In genomic region chr12:110165540-110166159, GRCh38 we compare ENCODE assay signal across 13 cellular contexts. TPM values are rescaled to one million over a fixed set of nuclear protein-coding genes. Genes with fewer than 3 reads are reported as not detected.
DNase-seq lines count a peak whose midpoint lies in the region; ATAC-seq, FAIRE-seq and TF ChIP-seq lines count a peak whose summit lies in the region.
"Had no signal": no experiment of that assay in that cellular context is flagged by ENCODE, and none has a peak within 500 bp of the region (broad histone marks: within the 10 kb centered on the region; RNA-seq: fewer than 3 reads in every experiment).

No MANE protein-coding gene starts in this region.

- peak; percentile 32 for DNase-seq in GM10248 (ENCODE audit: extremely low spot score)
- DNase-seq in astrocyte (ENCODE audit: low read depth), result no peak
- DNase-seq in SKM-1 treated with dmso at 0.1 percent for 144 hours (lab: John Stamatoyannopoulos, UW; ENCODE audit: unreplicated experiment), result no peak
- DNase-seq in NCI-H1436 treated with DMSO at 0.1 percent for 48 hours (lab: John Stamatoyannopoulos, UW), result no peak
- no peak for DNase-seq in activated CD4-positive, alpha-beta T cell treated with anti-CD3 and anti-CD28 coated beads, Interleukin-2, amount 10 ng/mL, durations not matched to agents 7 days and 5 days
- DNase-seq in superior temporal gyrus (ENCODE audit: extremely low spot score), result no peak
- DNase-seq: activated gamma-delta T cell treated with Interleukin-2 at 50 U/mL for 16 hours, hippocampal formation, NCI-H748 treated with DMSO at 0.1 percent for 48 hours, nephron progenitor cell had no signal

- H3K9me3 Mint-ChIP-seq in astrocyte (ENCODE audit: unreplicated experiment), result no peaks in the 10 kb centered on the region
- H3K9me3 Mint-ChIP-seq in activated CD4-positive, alpha-beta T cell treated with anti-CD3 and anti-CD28 coated beads, Interleukin-2, amount 10 ng/mL, durations not matched to agents 7 days and 5 days, result no peaks in the 10 kb centered on the region
- H3K9me3 Mint-ChIP-seq: nephron progenitor cell had no signal

- H3K27ac ChIP-seq in astrocyte (ENCODE audit: low read depth, low read length), result no peak overlapping the region
- H3K27ac ChIP-seq: C4-2B had no signal

- CTCF ChIA-PET in GM10248 (lab: Yijun Ruan, JAX), result interaction anchor here (0.8 to 2.7 kb wide), 6 partner anchors 10 to 75 kb away, joined by 3 to 10 read pairs (median 4); no protein-coding TSS in a partner anchor
- CTCF ChIA-PET in activated CD4-positive, alpha-beta T cell treated with anti-CD3 and anti-CD28 coated beads, Interleukin-2, amount 10 ng/mL, durations not matched to agents 7 days and 5 days (lab: Charles Lee), result interaction anchor here (1.6 to 1.9 kb wide), 2 partner anchors 12 to 17 kb away, joined by 5 read pairs; no protein-coding TSS in a partner anchor

- H3K27me3 Mint-ChIP-seq in astrocyte (ENCODE audit: low read depth, unreplicated experiment), result no peaks in the 10 kb centered on the region
- H3K27me3 Mint-ChIP-seq in activated CD4-positive, alpha-beta T cell treated with anti-CD3 and anti-CD28 coated beads, Interleukin-2, amount 10 ng/mL, durations not matched to agents 7 days and 5 days, result no peaks in the 10 kb centered on the region

- no peak overlapping the region for H3K4me3 ChIP-seq in astrocyte (ENCODE audit: insufficient read depth, low read depth, low read length)

- H3K27ac Mint-ChIP-seq in astrocyte (ENCODE audit: unreplicated experiment), result no peak overlapping the region
- no peak overlapping the region for H3K27ac Mint-ChIP-seq in activated CD4-positive, alpha-beta T cell treated with anti-CD3 and anti-CD28 coated beads, Interleukin-2, amount 10 ng/mL, durations not matched to agents 7 days and 5 days
- H3K27ac Mint-ChIP-seq: nephron progenitor cell had no signal

- no peak overlapping the region for H3K4me2 ChIP-seq in astrocyte (ENCODE audit: low read length)

- H3K4me1 ChIP-seq in astrocyte (ENCODE audit: insufficient read depth, low read length), result no peaks in the 10 kb centered on the region

- peaks cover 13% of the 10 kb centered on the region for H3K36me3 ChIP-seq in astrocyte (ENCODE audit: insufficient read depth, low read length)

- ATAC-seq in GM19463 (IDR thresholded peaks at IDR 0.05; ENCODE audit: unreplicated experiment), result peak; percentile 76
- peak; percentile 78 for ATAC-seq in HG02973 (IDR thresholded peaks at IDR 0.05; ENCODE audit: unreplicated experiment)

- no peaks in the 10 kb centered on the region for H3K9me3 ChIP-seq in astrocyte (ENCODE audit: insufficient read depth, low read depth, low read length)

- H3K4me1 Mint-ChIP-seq in astrocyte (ENCODE audit: low read depth, unreplicated experiment), result no peaks in the 10 kb centered on the region
- no peaks in the 10 kb centered on the region for H3K4me1 Mint-ChIP-seq in activated CD4-positive, alpha-beta T cell treated with anti-CD3 and anti-CD28 coated beads, Interleukin-2, amount 10 ng/mL, durations not matched to agents 7 days and 5 days
- H3K4me1 Mint-ChIP-seq: nephron progenitor cell had no signal

- H4K20me1 ChIP-seq in astrocyte (ENCODE audit: insufficient read depth, low read length), result no peaks in the 10 kb centered on the region

- POLR2A ChIA-PET in GM10248 (lab: Yijun Ruan, JAX), result no interaction called here
- POLR2A ChIA-PET in activated CD4-positive, alpha-beta T cell treated with anti-CD3 and anti-CD28 coated beads, Interleukin-2, amount 10 ng/mL, durations not matched to agents 7 days and 5 days (lab: Charles Lee), result no interaction called here

- no peaks in the 10 kb centered on the region for H3K27me3 ChIP-seq in astrocyte (ENCODE audit: insufficient read depth, low read length)

- no peak overlapping the region for H3K4me3 Mint-ChIP-seq in astrocyte (ENCODE audit: unreplicated experiment)
- no peak overlapping the region for H3K4me3 Mint-ChIP-seq in activated CD4-positive, alpha-beta T cell treated with anti-CD3 and anti-CD28 coated beads, Interleukin-2, amount 10 ng/mL, durations not matched to agents 7 days and 5 days
- H3K4me3 Mint-ChIP-seq: nephron progenitor cell had no signal

- no peak for TF ChIP-seq CTCF in GM10248 (IDR thresholded peaks at IDR 0.05; ENCODE audit: control extremely low read depth, extremely low read depth, low read depth, missing control alignments)
- no peak for TF ChIP-seq CTCF in astrocyte (IDR thresholded peaks at IDR 0.05; ENCODE audit: insufficient read depth, low read depth, low read length)

- no peak overlapping the region for H2AFZ ChIP-seq in astrocyte (ENCODE audit: low read depth, low read length)

- H3K9ac ChIP-seq in astrocyte (ENCODE audit: low read length), result no peak overlapping the region

- no peaks in the 10 kb centered on the region for H3K79me2 ChIP-seq in astrocyte (ENCODE audit: insufficient read depth, low read length)

- peaks cover 8% of the 10 kb centered on the region for H3K36me3 Mint-ChIP-seq in astrocyte (ENCODE audit: low read depth, unreplicated experiment)
- H3K36me3 Mint-ChIP-seq in activated CD4-positive, alpha-beta T cell treated with anti-CD3 and anti-CD28 coated beads, Interleukin-2, amount 10 ng/mL, durations not matched to agents 7 days and 5 days (ENCODE audit: low read depth), result no peaks in the 10 kb centered on the region

- FAIRE-seq in astrocyte (lab: Jason Lieb, UNC), result peak; percentile 26

RNA-seq across cellular contexts. Expression of gene IFT81, which starts 41.5 kb away (rescaled TPM):
- 12.3 and 12.5 TPM in 2 replicates for total RNA-seq in astrocyte
- 1 to 10 TPM; 2.5 to 2.9 TPM for total RNA-seq in activated CD4-positive, alpha-beta T cell treated with anti-CD3 and anti-CD28 coated beads, Interleukin-2, amount 10 ng/mL, durations not matched to agents 7 days and 5 days
